Comparison of ENCODE assay signal across 15 cellular contexts in genomic region chr5:176396330-176396729, GRCh38. TPM values are rescaled to one million over a fixed set of nuclear protein-coding genes. Genes with fewer than 3 reads are reported as not detected.
DNase-seq lines count a peak whose midpoint lies in the region; ATAC-seq and TF ChIP-seq lines count a peak whose summit lies in the region.
"Had no signal": no experiment of that assay in that cellular context is flagged by ENCODE, and none has a peak within 500 bp of the region (broad histone marks: within the 10 kb centered on the region; RNA-seq: fewer than 3 reads in every experiment).

No MANE protein-coding gene starts in this region.

- H3F3A ChIP-seq in MM.1S (ENCODE audit: insufficient read depth, low read length) = no peaks in the 10 kb centered on the region

- no peaks in the 10 kb centered on the region for H3K9me2 ChIP-seq in MM.1S (replicated peaks; ENCODE audit: insufficient read depth, low read length)

- H3K9ac ChIP-seq in MM.1S (ENCODE audit: low read length) = no peak overlapping the region
- H3K9ac ChIP-seq: GM23248 had no signal

- no peaks in the 10 kb centered on the region for H3K36me3 ChIP-seq in MM.1S (replicated peaks; ENCODE audit: insufficient read depth, low read length)
- peaks cover 33% of the 10 kb centered on the region for H3K36me3 ChIP-seq in mesodermal cell (ENCODE audit: control insufficient read depth, insufficient read depth, low read length)

- H3K4me3 ChIP-seq in MM.1S (ENCODE audit: low read length) = no peak overlapping the region
- H3K4me3 ChIP-seq in choroid plexus epithelial cell (ENCODE audit: low read depth, low read length) = no peak overlapping the region
- no peak overlapping the region for H3K4me3 ChIP-seq in mesodermal cell (ENCODE audit: extremely low read depth, insufficient read depth, low read length, poor library complexity, severe bottlenecking)
- H3K4me3 ChIP-seq: gastrocnemius medialis, GM23248 had no signal

- H3K9me3 ChIP-seq in MM.1S (replicated peaks; ENCODE audit: insufficient read depth, low read length) = no peaks in the 10 kb centered on the region
- H3K9me3 ChIP-seq in mesodermal cell (ENCODE audit: control insufficient read depth, low read length) = no peaks in the 10 kb centered on the region
- H3K9me3 ChIP-seq: gastrocnemius medialis had no signal

- H3K27ac ChIP-seq in MM.1S (ENCODE audit: low read length) (no peak overlapping the region; the same call in 1 of the 2 replicates), mesodermal cell (ENCODE audit: low read depth, low read length, severe bottlenecking) (peak overlapping the region; percentile 30)
- H3K27ac ChIP-seq: C4-2B, GM23248 had no signal

- H2AFZ ChIP-seq in MM.1S (ENCODE audit: low read length) = no peak overlapping the region
- H2AFZ ChIP-seq: GM23248 had no signal

- TF ChIP-seq CTCF in MM.1S (IDR thresholded peaks at IDR 0.05; ENCODE audit: low read length) (no peak), choroid plexus epithelial cell (conservative IDR thresholded peaks at IDR 0.05; ENCODE audit: low read depth, low read length) (peak; percentile 27)

- H3K4me2 ChIP-seq in MM.1S (ENCODE audit: low read depth, low read length) = no peak overlapping the region

- no peaks in the 10 kb centered on the region for H3K27me3 ChIP-seq in MM.1S (replicated peaks; ENCODE audit: insufficient read depth, low read length)
- H3K27me3 ChIP-seq: gastrocnemius medialis had no signal

- H4K20me1 ChIP-seq in MM.1S (ENCODE audit: insufficient read depth, low read length) = no peaks in the 10 kb centered on the region

- WGBS in mesodermal cell (ENCODE audit: insufficient coverage in 2 of 2), 2 experiments = 81 to 88% methylated on average over 1 to 5 of the region's 6 CpGs

- H3K4me1 ChIP-seq in MM.1S (ENCODE audit: low read length) (0 out of 2 replicates have a peak, but pooled peaks cover 8% of the 10 kb centered on the region), mesodermal cell (ENCODE audit: control insufficient read depth, insufficient read depth, low read length, poor library complexity, severe bottlenecking) (no peaks in the 10 kb centered on the region)

- ATAC-seq in GM19397 (IDR thresholded peaks at IDR 0.05; ENCODE audit: unreplicated experiment) (no peak), GM21381 (IDR thresholded peaks at IDR 0.05; ENCODE audit: unreplicated experiment) (no peak)
- ATAC-seq: gastrocnemius medialis had no signal

- peaks cover 1% of the 10 kb centered on the region; the same call in 1 of the 2 replicates for H3K79me2 ChIP-seq in MM.1S (ENCODE audit: low read length)

- DNase-seq in DMS 273 treated with DMSO at 0.1 percent for 48 hours (lab: John Stamatoyannopoulos, UW) (peak; percentile 54), MM.1S (peak; percentile 25), choroid plexus epithelial cell (ENCODE audit: low read depth) (peak; percentile 75), NCI-H2029 treated with DMSO at 0.1 percent for 48 hours (lab: John Stamatoyannopoulos, UW) (no peak)
- DNase-seq: activated effector memory CD4-positive, alpha-beta T cell treated with Interleukin-2 at 50 U/mL for 16 hours; DMS79 treated with DMSO at 0.1 percent for 48 hours; gastrocnemius medialis; GM23248; immature natural killer cell; MV-4-11; occipital lobe had no signal

RNA-seq across cellular contexts. Expression of gene HIGD2A, which starts 7.8 kb away (rescaled TPM):
- 134 TPM for polyA plus RNA-seq in mesodermal cell (2013, experiment 1 of 2)
- 111 TPM for polyA plus RNA-seq in mesodermal cell (2013, experiment 2 of 2)

RNA-seq across cellular contexts. Expression of gene NOP16, which starts 7.9 kb away (rescaled TPM):
- 16.4 TPM for polyA plus RNA-seq in mesodermal cell (2013, experiment 1 of 2)
- 16.6 TPM for polyA plus RNA-seq in mesodermal cell (2013, experiment 2 of 2)

RNA-seq across cellular contexts. Expression of gene CLTB, which starts 20.0 kb away (rescaled TPM):
- 53.1 TPM for polyA plus RNA-seq in mesodermal cell (2013, experiment 1 of 2)
- polyA plus RNA-seq in mesodermal cell (2013, experiment 2 of 2) = 44.4 TPM

RNA-seq across cellular contexts. Expression of gene ARL10, which starts 31.0 kb away (rescaled TPM):
- 13.5 TPM for polyA plus RNA-seq in mesodermal cell (2013, experiment 1 of 2)
- polyA plus RNA-seq in mesodermal cell (2013, experiment 2 of 2) = 12.1 TPM

RNA-seq across cellular contexts. Expression of gene KIAA1191, which starts 34.8 kb away (rescaled TPM):
- 130 TPM for polyA plus RNA-seq in mesodermal cell (2013, experiment 1 of 2)
- 118 TPM for polyA plus RNA-seq in mesodermal cell (2013, experiment 2 of 2)
